Comparison of ENCODE assay signal across 12 cellular contexts in the genomic region with DNA sequence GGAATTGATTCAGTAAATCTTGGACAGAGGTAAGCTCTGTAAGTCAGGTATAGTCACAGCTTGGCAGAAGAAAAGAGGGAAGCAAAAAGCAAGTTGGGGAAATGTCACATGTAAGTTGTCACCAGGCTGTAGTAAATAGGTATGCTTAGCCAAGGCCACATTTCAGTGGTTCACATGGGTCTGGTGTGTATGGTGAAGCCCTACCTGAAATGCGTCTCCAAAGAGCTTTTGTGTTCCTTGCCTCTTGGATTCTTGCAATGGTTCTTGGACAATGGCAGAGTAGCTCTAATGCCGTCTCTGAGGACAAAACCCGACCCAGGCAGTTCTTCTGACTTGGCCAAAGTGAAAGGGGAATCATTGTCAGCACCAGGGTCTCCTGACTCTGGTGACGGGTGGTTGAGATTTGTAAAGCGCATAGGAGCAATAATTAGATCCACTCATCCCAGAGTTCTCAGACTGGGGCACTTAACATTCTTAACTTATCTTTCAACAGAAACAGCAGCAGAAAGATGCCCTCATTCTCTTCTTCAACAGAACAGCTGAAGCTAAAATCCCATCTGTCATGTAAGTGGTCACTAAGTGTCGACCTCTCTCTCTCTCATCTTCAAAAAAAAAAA.
"Had no signal": no experiment of that assay in that cellular context is flagged by ENCODE, and none has a peak within 500 bp of the region (broad histone marks: within the 10 kb centered on the region; RNA-seq: fewer than 3 reads in every experiment).

No MANE protein-coding gene starts in this region.

- H3K36me3 ChIP-seq: transverse colon, vagina had no signal

- H3K4me1 ChIP-seq: esophagus squamous epithelium, left lung, transverse colon, vagina had no signal

- H3K9me3 ChIP-seq: esophagus squamous epithelium, left lung, transverse colon, vagina had no signal

- H3K4me3 ChIP-seq: esophagus squamous epithelium, hepatocyte, left lung, transverse colon, vagina had no signal

- H2AFZ ChIP-seq: hepatocyte had no signal

- H3K79me2 ChIP-seq: hepatocyte had no signal

- DNase-seq: activated CD4-positive, alpha-beta T cell treated with anti-CD3 and anti-CD28 coated beads, Interleukin-2, amount 50 U/mL, for 4 hours; dermis blood vessel endothelial cell; effector memory CD8-positive, alpha-beta T cell; esophagus squamous epithelium; left lung; naive B cell; retina; stimulated activated naive CD8-positive, alpha-beta T cell treated with anti-CD3 and anti-CD28 coated beads, Interleukin-15, Interleukin-2, amounts not matched to agents 100 U/mL and 50 U/mL, for 24 hours; T-helper 2 cell; transverse colon had no signal

- H3K27me3 ChIP-seq: esophagus squamous epithelium, hepatocyte, left lung, transverse colon, vagina had no signal

- ATAC-seq: effector memory CD8-positive, alpha-beta T cell; left lung; stimulated activated naive CD8-positive, alpha-beta T cell treated with anti-CD3 and anti-CD28 coated beads, Interleukin-15, Interleukin-2, amounts not matched to agents 100 U/mL and 50 U/mL, for 24 hours had no signal

- H3K4me2 ChIP-seq: hepatocyte had no signal

- H3K27ac ChIP-seq: esophagus squamous epithelium, hepatocyte, left lung, transverse colon, vagina had no signal
